ENCODE assay signal across 1 cellular context in the genomic region with DNA sequence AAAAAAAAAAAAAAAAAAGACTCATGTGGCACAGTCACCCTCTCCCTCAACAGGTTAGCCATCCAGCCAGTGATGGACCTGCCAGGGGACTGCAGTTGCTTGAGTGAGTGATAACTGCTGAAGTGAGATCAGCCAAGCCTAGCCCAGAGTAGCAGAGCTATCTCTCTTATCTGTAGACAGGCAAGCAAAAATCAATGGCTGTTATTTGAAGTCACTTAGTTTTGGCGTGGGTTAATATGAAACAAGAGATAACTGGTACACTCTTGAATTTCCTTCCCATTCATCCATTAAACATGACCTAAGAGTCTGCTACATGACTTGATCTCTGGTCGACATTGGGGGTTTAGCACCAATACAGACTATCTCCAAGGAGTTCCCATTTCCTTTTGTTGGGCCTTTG.
TF ChIP-seq lines count a peak whose summit lies in the region.

No MANE protein-coding gene starts in this region.

TF ChIP-seq in H1, 55 proteins besides CTCF, POLR2A, EP300 and RAD21:
- TF ChIP-seq BRCA1 (IDR thresholded peaks at IDR 0.05; ENCODE audit: low read depth, low read length) (no peak), ATF2 (IDR thresholded peaks at IDR 0.05; ENCODE audit: low read length) (no peak), JUND (IDR thresholded peaks at IDR 0.05; ENCODE audit: low read length) (no peak), RBBP5 (IDR thresholded peaks at IDR 0.05; ENCODE audit: borderline replicate concordance, low read depth, low read length) (no peak), ASH2L (IDR thresholded peaks at IDR 0.05; ENCODE audit: low read length) (no peak), ZNF274 (IDR thresholded peaks at IDR 0.05; ENCODE audit: borderline replicate concordance, extremely low read depth, low read length) (no peak), KDM1A (IDR thresholded peaks at IDR 0.05; ENCODE audit: borderline replicate concordance, low read length) (no peak), TEAD4 (IDR thresholded peaks at IDR 0.05; ENCODE audit: low read depth, low read length) (no peak), E2F6 (IDR thresholded peaks at IDR 0.05) (no peak), BACH1 (IDR thresholded peaks at IDR 0.05; ENCODE audit: low read length) (no peak), PHF8 (conservative IDR thresholded peaks at IDR 0.05; ENCODE audit: low read depth, low read length) (no peak), RNF2 (IDR thresholded peaks at IDR 0.05; ENCODE audit: borderline replicate concordance, low read depth, low read length, missing control alignments, poor library complexity, severe bottlenecking) (no peak), SIN3A (conservative IDR thresholded peaks at IDR 0.05 in 1 of 2, IDR thresholded peaks at IDR 0.05 in 1 of 2; ENCODE audit: low read depth in 1 of 2, low read length in 2 of 2) (no peak), BCL11A (IDR thresholded peaks at IDR 0.05; ENCODE audit: low read depth in 2 of 2, low read length in 2 of 2) (no peak), MAFK (IDR thresholded peaks at IDR 0.05; ENCODE audit: low read depth, low read length) (no peak)
- TF ChIP-seq, protein P1, sequence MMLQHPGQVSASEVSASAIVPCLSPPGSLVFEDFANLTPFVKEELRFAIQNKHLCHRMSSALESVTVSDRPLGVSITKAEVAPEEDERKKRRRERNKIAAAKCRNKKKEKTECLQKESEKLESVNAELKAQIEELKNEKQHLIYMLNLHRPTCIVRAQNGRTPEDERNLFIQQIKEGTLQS (IDR thresholded peaks at IDR 0.05; ENCODE audit: insufficient read depth, low read depth, low read length): no peak
